7 cellular contexts compared by ENCODE assay signal in genomic region chr12:109879332-109880048, GRCh38. TPM values are rescaled to one million over a fixed set of nuclear protein-coding genes. Genes with fewer than 3 reads are reported as not detected.
A peak's percentile ranks its signal among the peaks of the same experiment; 100 is the strongest.
DNase-seq lines count a peak whose midpoint lies in the region; ATAC-seq and TF ChIP-seq lines count a peak whose summit lies in the region.

No MANE protein-coding gene starts in this region.

- H3K27me3 ChIP-seq in GM23338 (ENCODE audit: insufficient read depth) (no peaks in the 10 kb centered on the region), rectal smooth muscle tissue (ENCODE audit: control insufficient read depth, insufficient read depth, low read length) (no peaks in the 10 kb centered on the region)

- peaks cover 43% of the 10 kb centered on the region for H3K4me1 ChIP-seq in GM23338 (ENCODE audit: insufficient read depth)
- peaks cover 8% of the 10 kb centered on the region for H3K4me1 ChIP-seq in rectal smooth muscle tissue (ENCODE audit: control insufficient read depth, insufficient read depth, low read length)

- H3K4me1 Mint-ChIP-seq in GM23338, result peaks cover 49% of the 10 kb centered on the region
- peaks cover 48% of the 10 kb centered on the region for H3K4me1 Mint-ChIP-seq in T-helper 17 cell

- no peaks in the 10 kb centered on the region for H3K9me3 ChIP-seq in T-helper 17 cell (ENCODE audit: control insufficient read depth, low read length, poor library complexity, severe bottlenecking)

- ATAC-seq in GM23338 (peak; percentile 9), T-helper 17 cell (no peak), HG03159 (IDR thresholded peaks at IDR 0.05; ENCODE audit: unreplicated experiment) (no peak)

- peak overlapping the region; percentile 78 for H3K9ac ChIP-seq in rectal smooth muscle tissue (ENCODE audit: low read length)

- H3K79me2 ChIP-seq in GM23338 (replicated peaks; ENCODE audit: insufficient read depth), result peaks cover 55% of the 10 kb centered on the region

- H3K4me3 Mint-ChIP-seq in GM23338 (peak overlapping the region; percentile 89), T-helper 17 cell (peak overlapping the region; percentile 98)

- peaks cover 22% of the 10 kb centered on the region for H4K20me1 ChIP-seq in GM23338 (replicated peaks; ENCODE audit: insufficient read depth)

- no peaks in the 10 kb centered on the region; the same call in 2 of the 3 replicates for H3K36me3 Mint-ChIP-seq in GM23338 (ENCODE audit: low read depth)
- peaks cover 5% of the 10 kb centered on the region for H3K36me3 Mint-ChIP-seq in T-helper 17 cell (ENCODE audit: low read depth)

- H3K4me2 ChIP-seq in GM23338, result peak overlapping the region; percentile 100

- H3K27ac Mint-ChIP-seq in GM23338 (0 out of 2 replicates have a peak overlapping the region, but pooled peaks have one; percentile 17), T-helper 17 cell (peak overlapping the region; percentile 93)

- H3K27me3 Mint-ChIP-seq in GM23338 (ENCODE audit: insufficient read depth, low read depth, poor library complexity), result peaks cover 4% of the 10 kb centered on the region
- no peaks in the 10 kb centered on the region for H3K27me3 Mint-ChIP-seq in T-helper 17 cell

- DNase-seq in GM23338 (ENCODE audit: low spot score) (peak; percentile 42), T-helper 17 cell (no peak), fibroblast of villous mesenchyme (ENCODE audit: low read depth) (peak; percentile 19), NOMO-1 treated with dmso at 0.1 percent for 144 hours (lab: John Stamatoyannopoulos, UW; ENCODE audit: unreplicated experiment) (no peak), HCEC 1CT (no peak)

- TF ChIP-seq CTCF in GM23338 (conservative IDR thresholded peaks at IDR 0.05; ENCODE audit: low read depth in 2 of 2) (no peak), fibroblast of villous mesenchyme (IDR thresholded peaks at IDR 0.05; ENCODE audit: insufficient read depth, low read depth, low read length) (no peak)

- H3K27ac ChIP-seq in GM23338 (ENCODE audit: low read depth) (0 out of 2 replicates have a peak overlapping the region, but pooled peaks have one; percentile 32), rectal smooth muscle tissue (ENCODE audit: low read depth, low read length) (peak overlapping the region; percentile 45)

- no peaks in the 10 kb centered on the region for H3K9me2 ChIP-seq in GM23338 (ENCODE audit: insufficient read depth)

- H3K36me3 ChIP-seq in GM23338 (ENCODE audit: insufficient read depth), result no peaks in the 10 kb centered on the region
- no peaks in the 10 kb centered on the region for H3K36me3 ChIP-seq in rectal smooth muscle tissue (ENCODE audit: control insufficient read depth, insufficient read depth, low read length)

- peaks cover 3% of the 10 kb centered on the region; the same call in 1 of the 2 replicates for H3F3A ChIP-seq in GM23338 (replicated peaks; ENCODE audit: low read depth)

- no peaks in the 10 kb centered on the region for H3K9me3 Mint-ChIP-seq in GM23338

- peak overlapping the region; percentile 95 for H3K4me3 ChIP-seq in GM23338
- H3K4me3 ChIP-seq in fibroblast of villous mesenchyme (ENCODE audit: low read depth, low read length), result peak overlapping the region; percentile 81
- peak overlapping the region; percentile 99 for H3K4me3 ChIP-seq in rectal smooth muscle tissue (ENCODE audit: low read length)

- peak overlapping the region; percentile 63 for H2AFZ ChIP-seq in GM23338

TF ChIP-seq in GM23338, 12 proteins besides CTCF, POLR2A, EP300 and RAD21 (continues in another document):
- no peak for TF ChIP-seq ZNF114 (CRISPR knock-in tag; IDR thresholded peaks at IDR 0.05)
- no peak for TF ChIP-seq POLR2AphosphoS5 (IDR thresholded peaks at IDR 0.05; ENCODE audit: low read depth)
- no peak for TF ChIP-seq EZH2phosphoT487 (IDR thresholded peaks at IDR 0.05; ENCODE audit: unreplicated experiment)
- no peak for TF ChIP-seq NANOG (IDR thresholded peaks at IDR 0.05; ENCODE audit: borderline replicate concordance)
- TF ChIP-seq STAT1 (IDR thresholded peaks at IDR 0.05; ENCODE audit: unreplicated experiment), result no peak
- TF ChIP-seq EZH2 (IDR thresholded peaks at IDR 0.05; ENCODE audit: low read depth, unreplicated experiment), result no peak
- TF ChIP-seq ETS1 (IDR thresholded peaks at IDR 0.05), result no peak
- no peak for TF ChIP-seq REST (IDR thresholded peaks at IDR 0.05; ENCODE audit: unreplicated experiment)
- no peak for TF ChIP-seq JUNB (IDR thresholded peaks at IDR 0.05; ENCODE audit: unreplicated experiment)
- TF ChIP-seq CREB1 (CRISPR knock-in tag; IDR thresholded peaks at IDR 0.05; ENCODE audit: low read depth), result no peak

RNA-seq across cellular contexts. Expression of gene GLTP, which starts 0.9 kb away (rescaled TPM):
- 24.4 and 30.2 TPM in 2 replicates for total RNA-seq in GM23338 (2014; rRNA removed; shearing (Covaris generic))
- 26.5 and 28.0 TPM in 2 replicates for polyA plus RNA-seq in GM23338 (2016; fragmentation: Nextera tagmentation; extraction: Ambion mirVana)
- total RNA-seq in T-helper 17 cell, result 10 to 100 TPM; 28.3 to 29.4 TPM
- total RNA-seq in fibroblast of villous mesenchyme, result 50.3 and 52.2 TPM in 2 replicates

RNA-seq across cellular contexts. Expression of gene TCHP, which starts 20.6 kb away (rescaled TPM):
- total RNA-seq in GM23338 (2014; rRNA removed; shearing (Covaris generic)), result 2.4 and 3.1 TPM in 2 replicates
- 6.2 and 7.4 TPM in 2 replicates for polyA plus RNA-seq in GM23338 (2016; fragmentation: Nextera tagmentation; extraction: Ambion mirVana)
- 10 to 100 TPM; 17.6 to 18.7 TPM for total RNA-seq in T-helper 17 cell
- 9.0 and 9.1 TPM in 2 replicates for total RNA-seq in fibroblast of villous mesenchyme

RNA-seq across cellular contexts. Expression of gene TRPV4, which starts 46.3 kb away (rescaled TPM):
- total RNA-seq in GM23338 (2014; rRNA removed; shearing (Covaris generic)), result 1.0 and 1.1 TPM in 2 replicates
- polyA plus RNA-seq in GM23338 (2016; fragmentation: Nextera tagmentation; extraction: Ambion mirVana), result 0.50 and 0.66 TPM in 2 replicates
- total RNA-seq in T-helper 17 cell, result not detected
- total RNA-seq in fibroblast of villous mesenchyme, result 0.43 and 0.97 TPM in 2 replicates

Comparison
In these comparisons a context has a peak if more than half of its experiments do, and no peak if none do; other contexts are left out.
1. DNase-seq: peak in GM23338 (single experiment) and fibroblast of villous mesenchyme (single experiment); none in T-helper 17 cell (0 of 3), NOMO-1 treated with dmso at 0.1 percent for 144 hours (single experiment) and HCEC 1CT (single experiment).
2. Peak in every context shown above with its lines, with median percentiles within 50 percentile points of each other: H3K4me3 ChIP-seq.